In genomic region chr18:77115461-77115907, GRCh38 we compare ENCODE assay signal across 9 cellular contexts. TPM values are rescaled to one million over a fixed set of nuclear protein-coding genes. Genes with fewer than 3 reads are reported as not detected.
A peak's percentile ranks its signal among the peaks of the same experiment; 100 is the strongest.
DNase-seq lines count a peak whose midpoint lies in the region; ATAC-seq and TF ChIP-seq lines count a peak whose summit lies in the region.
"Had no signal": no experiment of that assay in that cellular context is flagged by ENCODE, and none has a peak within 500 bp of the region (broad histone marks: within the 10 kb centered on the region; RNA-seq: fewer than 3 reads in every experiment).

No MANE protein-coding gene starts in this region.

- no peak for TF ChIP-seq EP300 in transverse colon (IDR thresholded peaks at IDR 0.05; ENCODE audit: low read depth)

- peak overlapping the region; percentile 14 for H3K27ac Mint-ChIP-seq in activated naive CD4-positive, alpha-beta T cell treated with anti-CD3 and anti-CD28 coated beads for 36 hours
- H3K27ac Mint-ChIP-seq in activated CD8-positive, alpha-beta T cell treated with anti-CD3 and anti-CD28 coated beads, Interleukin-2, amount 10 ng/mL, durations not matched to agents 7 days and 5 days = peak overlapping the region; percentile 82

- TF ChIP-seq POLR2A in transverse colon (IDR thresholded peaks at IDR 0.05) = no peak

- peaks cover 32% of the 10 kb centered on the region for H3K36me3 Mint-ChIP-seq in activated naive CD4-positive, alpha-beta T cell treated with anti-CD3 and anti-CD28 coated beads for 36 hours (ENCODE audit: low read depth)
- H3K36me3 Mint-ChIP-seq in activated CD8-positive, alpha-beta T cell treated with anti-CD3 and anti-CD28 coated beads, Interleukin-2, amount 10 ng/mL, durations not matched to agents 7 days and 5 days (ENCODE audit: low read depth) = peaks cover 67% of the 10 kb centered on the region

- TF ChIP-seq CTCF in transverse colon (IDR thresholded peaks at IDR 0.05) = no peak

- no peaks in the 10 kb centered on the region for H3K27me3 ChIP-seq in transverse colon

- H3K36me3 ChIP-seq in transverse colon = no peaks in the 10 kb centered on the region

- intact Hi-C loops in activated naive CD4-positive, alpha-beta T cell treated with anti-CD3 and anti-CD28 coated beads for 36 hours (cut with micrococcal nuclease) = no loop called here
- intact Hi-C loops in transverse colon (cut with DNase I; ENCODE audit: low total_unique reads) = loop anchor here (5.0 kb wide), 1 partner anchor 1133 kb away; no protein-coding TSS in a partner anchor

- CTCF ChIA-PET in activated naive CD4-positive, alpha-beta T cell treated with anti-CD3 and anti-CD28 coated beads for 36 hours (lab: Charles Lee) = interaction anchor here (0.6 to 1.9 kb wide), 4 partner anchors 8 to 96 kb away, joined by 3 to 7 read pairs (median 4); no protein-coding TSS in a partner anchor
- CTCF ChIA-PET in activated CD8-positive, alpha-beta T cell treated with anti-CD3 and anti-CD28 coated beads, Interleukin-2, amount 10 ng/mL, durations not matched to agents 7 days and 5 days (lab: Charles Lee) = interaction anchor here (1.1 to 1.9 kb wide), 5 partner anchors 8 to 96 kb away, joined by 3 to 6 read pairs (median 5); no protein-coding TSS in a partner anchor

- peaks cover 68% of the 10 kb centered on the region for H3K4me1 Mint-ChIP-seq in activated naive CD4-positive, alpha-beta T cell treated with anti-CD3 and anti-CD28 coated beads for 36 hours (ENCODE audit: low read depth)
- peaks cover 86% of the 10 kb centered on the region for H3K4me1 Mint-ChIP-seq in activated CD8-positive, alpha-beta T cell treated with anti-CD3 and anti-CD28 coated beads, Interleukin-2, amount 10 ng/mL, durations not matched to agents 7 days and 5 days (ENCODE audit: low read depth)

- WGBS in transverse colon (ENCODE audit: low coverage in 1 of 2), 2 donors = 38 to 44% methylated on average over 1 to 2 of the region's 2 CpGs

- POLR2A ChIA-PET in activated CD8-positive, alpha-beta T cell treated with anti-CD3 and anti-CD28 coated beads, Interleukin-2, amount 10 ng/mL, durations not matched to agents 7 days and 5 days (lab: Charles Lee) = interaction anchor here (0.9 to 3.4 kb wide), 7 partner anchors 9 to 45 kb away, joined by 3 to 16 read pairs (median 4); partner anchors contain the start of gene MBP

- H3K4me3 ChIP-seq in transverse colon = no peak overlapping the region

- H3K4me1 ChIP-seq in transverse colon = peaks cover 19 to 44% (median 34%) of the 10 kb centered on the region in 4 donors

- no peak for DNase-seq in activated naive CD4-positive, alpha-beta T cell treated with anti-CD3 and anti-CD28 coated beads for 36 hours
- DNase-seq in activated naive CD4-positive, alpha-beta T cell (lab: John Stamatoyannopoulos, UW) = no peak
- DNase-seq in activated CD8-positive, alpha-beta T cell treated with anti-CD3 and anti-CD28 coated beads, Interleukin-2, amount 10 ng/mL, durations not matched to agents 7 days and 5 days = no peak
- DNase-seq in kidney tubule cell (ENCODE audit: low spot score) (peak; percentile 52), transverse colon (no peak), AG20443 (ENCODE audit: low spot score) (no peak), NCI-H2196 treated with DMSO at 0.1 percent for 48 hours (lab: John Stamatoyannopoulos, UW; ENCODE audit: unreplicated experiment) (no peak), SW 1271 (lab: John Stamatoyannopoulos, UW) (no peak)
- DNase-seq: NCI-H1092 treated with DMSO at 0.1 percent for 48 hours had no signal

- peaks cover 8% of the 10 kb centered on the region for H3K9me3 Mint-ChIP-seq in activated naive CD4-positive, alpha-beta T cell treated with anti-CD3 and anti-CD28 coated beads for 36 hours
- no peaks in the 10 kb centered on the region for H3K9me3 Mint-ChIP-seq in activated CD8-positive, alpha-beta T cell treated with anti-CD3 and anti-CD28 coated beads, Interleukin-2, amount 10 ng/mL, durations not matched to agents 7 days and 5 days (ENCODE audit: insufficient read depth)

- H3K4me3 Mint-ChIP-seq in activated naive CD4-positive, alpha-beta T cell treated with anti-CD3 and anti-CD28 coated beads for 36 hours = no peak overlapping the region
- H3K4me3 Mint-ChIP-seq in activated CD8-positive, alpha-beta T cell treated with anti-CD3 and anti-CD28 coated beads, Interleukin-2, amount 10 ng/mL, durations not matched to agents 7 days and 5 days = peak overlapping the region; percentile 31

- H3K27me3 Mint-ChIP-seq in activated naive CD4-positive, alpha-beta T cell treated with anti-CD3 and anti-CD28 coated beads for 36 hours (ENCODE audit: low read depth) = no peaks in the 10 kb centered on the region
- no peaks in the 10 kb centered on the region for H3K27me3 Mint-ChIP-seq in activated CD8-positive, alpha-beta T cell treated with anti-CD3 and anti-CD28 coated beads, Interleukin-2, amount 10 ng/mL, durations not matched to agents 7 days and 5 days (ENCODE audit: low read depth)

- H3K9me3 ChIP-seq in transverse colon = no peaks in the 10 kb centered on the region

- peak overlapping the region; percentile 83 to 92 (median 89) for H3K27ac ChIP-seq in transverse colon

- ATAC-seq in activated CD8-positive, alpha-beta T cell treated with anti-CD3 and anti-CD28 coated beads, Interleukin-2, amount 10 ng/mL, durations not matched to agents 7 days and 5 days = no peak

- in situ Hi-C loops in transverse colon (cut with MboI; ENCODE audit: low pct_ligation_motif_present in 1 of 4, low pct_unique_long_range_greater_than_20kb in 1 of 4, low sequenced_read_pairs in 3 of 4) = no loop called here

RNA-seq across cellular contexts. Expression of gene MBP, which starts 17.1 kb away (rescaled TPM):
- 10 to 100 TPM; 35.9 to 36.6 TPM for total RNA-seq in activated naive CD4-positive, alpha-beta T cell treated with anti-CD3 and anti-CD28 coated beads for 36 hours
- total RNA-seq in activated CD8-positive, alpha-beta T cell treated with anti-CD3 and anti-CD28 coated beads, Interleukin-2, amount 10 ng/mL, durations not matched to agents 7 days and 5 days = 10 to 100 TPM; 86.5 to 87.0 TPM
- total RNA-seq in transverse colon = 10 to 100 TPM; 12.7 to 53.4 (median 41.0) TPM
